In genomic region chr14:68926236-68926635, GRCh38 we compare ENCODE assay signal across 10 cellular contexts.
DNase-seq lines count a peak whose midpoint lies in the region; ATAC-seq and TF ChIP-seq lines count a peak whose summit lies in the region.
"Had no signal": no experiment of that assay in that cellular context is flagged by ENCODE, and none has a peak within 500 bp of the region (broad histone marks: within the 10 kb centered on the region; RNA-seq: fewer than 3 reads in every experiment).

No MANE protein-coding gene starts in this region.

- no peak overlapping the region for H3K27ac ChIP-seq in OCI-LY3 (ENCODE audit: low read length)
- H3K27ac ChIP-seq: C4-2B had no signal

- H3K27me3 ChIP-seq in OCI-LY3 (ENCODE audit: low read depth, low read length): peaks cover 8% of the 10 kb centered on the region

- no peak overlapping the region for H2AFZ ChIP-seq in OCI-LY3 (ENCODE audit: low read depth, low read length)

- peak; percentile 27 for DNase-seq in activated CD4-positive, alpha-beta T cell treated with anti-CD3 and anti-CD28 coated beads for 48 hours
- no peak for DNase-seq in activated CD4-positive, alpha-beta T cell treated with anti-CD3 and anti-CD28 coated beads for 1 hour
- DNase-seq in epithelial cell of esophagus (ENCODE audit: low read depth) (peak; percentile 50), retinal pigment epithelial cell (ENCODE audit: low read depth) (no peak), NCI-H2227 treated with DMSO at 0.1 percent for 48 hours (lab: John Stamatoyannopoulos, UW) (no peak), T-helper 1 cell (no peak)
- DNase-seq: natural killer cell had no signal

- no peak overlapping the region for H3K9ac ChIP-seq in OCI-LY3 (ENCODE audit: low read length)

- no peaks in the 10 kb centered on the region for H3K36me3 ChIP-seq in OCI-LY3 (replicated peaks; ENCODE audit: low read depth, low read length)

- H4K20me1 ChIP-seq in OCI-LY3 (ENCODE audit: insufficient read depth, low read length): no peaks in the 10 kb centered on the region

- H3K4me2 ChIP-seq in OCI-LY3 (ENCODE audit: low read length): no peak overlapping the region

- TF ChIP-seq CTCF in OCI-LY3 (IDR thresholded peaks at IDR 0.05; ENCODE audit: low read depth, low read length) (peak; percentile 30), epithelial cell of esophagus (IDR thresholded peaks at IDR 0.05; ENCODE audit: insufficient read depth, low read depth, low read length, missing control alignments) (peak; percentile 59), retinal pigment epithelial cell (conservative IDR thresholded peaks at IDR 0.05; ENCODE audit: low read depth, low read length) (peak; percentile 74)

- H3K9me3 ChIP-seq in OCI-LY3 (ENCODE audit: insufficient read depth, low read length): peaks cover 8% of the 10 kb centered on the region; the same call in 1 of the 2 replicates

- no peaks in the 10 kb centered on the region for H3K79me2 ChIP-seq in OCI-LY3 (ENCODE audit: low read length)

- no peak for ATAC-seq in GM21390 (IDR thresholded peaks at IDR 0.05; ENCODE audit: unreplicated experiment)
- ATAC-seq: natural killer cell had no signal

- H3K4me1 ChIP-seq in OCI-LY3 (ENCODE audit: low read length): no peaks in the 10 kb centered on the region

- H3K4me3 ChIP-seq in OCI-LY3 (ENCODE audit: low read length) (no peak overlapping the region), epithelial cell of esophagus (ENCODE audit: low read length) (no peak overlapping the region), retinal pigment epithelial cell (ENCODE audit: low read length) (no peak overlapping the region)

Comparison
In these comparisons a context has a peak if more than half of its experiments do, and no peak if none do; other contexts are left out.
1. DNase-seq: peak in activated CD4-positive, alpha-beta T cell treated with anti-CD3 and anti-CD28 coated beads for 48 hours (single experiment) and epithelial cell of esophagus (single experiment); none in activated CD4-positive, alpha-beta T cell treated with anti-CD3 and anti-CD28 coated beads for 1 hour (single experiment), retinal pigment epithelial cell (single experiment), NCI-H2227 treated with DMSO at 0.1 percent for 48 hours (single experiment) and T-helper 1 cell (0 of 5).
2. Peak in every context shown above with its lines, with median percentiles within 50 percentile points of each other: CTCF ChIP-seq.